In the genomic region with DNA sequence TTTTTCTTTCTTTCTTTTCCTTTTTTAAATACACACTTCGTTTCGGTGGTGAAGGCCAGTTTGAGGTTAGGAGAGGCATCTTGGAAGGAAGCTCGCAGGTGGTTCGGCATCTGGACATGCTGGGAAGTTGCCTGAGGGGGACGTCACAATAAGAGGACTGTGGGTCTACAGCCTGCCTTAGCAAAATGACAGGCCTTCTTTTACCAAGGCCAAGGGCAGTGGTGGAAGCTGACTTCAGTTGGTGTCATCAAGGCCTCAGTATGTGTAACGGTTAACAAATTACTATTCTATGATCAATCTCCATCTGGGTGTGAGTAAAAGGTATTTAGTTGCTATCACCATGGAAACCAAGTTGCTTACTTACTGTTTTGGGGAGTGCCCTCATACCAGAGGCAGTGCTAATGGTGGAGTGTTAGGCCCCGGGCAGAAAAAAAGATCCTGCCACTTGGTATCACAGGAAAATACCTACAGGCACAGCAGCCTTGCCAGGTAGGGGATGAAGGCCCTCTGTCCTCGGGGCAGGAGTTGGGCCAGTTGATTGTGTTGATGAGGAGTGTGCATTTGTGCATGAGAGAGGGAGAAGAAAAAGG, we compare ENCODE assay signal across 8 cellular contexts. TPM values are rescaled to one million over a fixed set of nuclear protein-coding genes. Genes with fewer than 3 reads are reported as not detected.
DNase-seq lines count a peak whose midpoint lies in the region; ATAC-seq and TF ChIP-seq lines count a peak whose summit lies in the region.

No MANE protein-coding gene starts in this region.

- H3K4me3 ChIP-seq in AG10803 (ENCODE audit: low read length), result peak overlapping the region; percentile 20
- no peak overlapping the region for H3K4me3 ChIP-seq in cardiac fibroblast (replicated peaks in 1 of 2; ENCODE audit: low read depth in 2 of 2, low read length in 2 of 2)

- H3K4me3 Mint-ChIP-seq in mesothelial cell of epicardium, result peak overlapping the region; percentile 41

- H3K9me3 Mint-ChIP-seq in mesothelial cell of epicardium, result no peaks in the 10 kb centered on the region

- TF ChIP-seq CTCF in AG10803 (conservative IDR thresholded peaks at IDR 0.05; ENCODE audit: low read length) (no peak), cardiac fibroblast (IDR thresholded peaks at IDR 0.05; ENCODE audit: low read depth, low read length) (no peak), mesothelial cell of epicardium (IDR thresholded peaks at IDR 0.05; ENCODE audit: unreplicated experiment) (no peak)

- peaks cover 10% of the 10 kb centered on the region for H3K36me3 Mint-ChIP-seq in mesothelial cell of epicardium

- peaks cover 92% of the 10 kb centered on the region for H3K4me1 Mint-ChIP-seq in mesothelial cell of epicardium

- DNase-seq in AG10803 (ENCODE audit: low read depth), result peak; percentile 94
- DNase-seq in LoVo (ENCODE audit: low spot score), result peak; percentile 73
- DNase-seq in cardiac fibroblast (ENCODE audit: low read depth in 2 of 2), result peak; percentile 68 to 91
- DNase-seq in mesothelial cell of epicardium (ENCODE audit: low spot score in 2 of 2, unreplicated experiment in 2 of 2), result no peak
- DNase-seq in C1 segment of cervical spinal cord (lab: John Stamatoyannopoulos, UW), result no peak
- DNase-seq in NCI-H1436 (lab: John Stamatoyannopoulos, UW), result no peak

- ATAC-seq in HG03280 (IDR thresholded peaks at IDR 0.05; ENCODE audit: unreplicated experiment), result no peak
- ATAC-seq in GM21390 (IDR thresholded peaks at IDR 0.05; ENCODE audit: unreplicated experiment), result no peak

- no peaks in the 10 kb centered on the region for H3K27me3 Mint-ChIP-seq in mesothelial cell of epicardium (ENCODE audit: low read depth)

- peak overlapping the region; percentile 100 for H3K27ac Mint-ChIP-seq in mesothelial cell of epicardium

RNA-seq across cellular contexts. Expression of gene ACTN4, which starts 10.3 kb away (rescaled TPM):
- 452 to 469 TPM (median 460 TPM) in 3 replicates for total RNA-seq in mesothelial cell of epicardium

RNA-seq across cellular contexts. Expression of gene EIF3K, which starts 38.7 kb away (rescaled TPM):
- 198 to 213 TPM (median 201 TPM) in 3 replicates for total RNA-seq in mesothelial cell of epicardium

RNA-seq across cellular contexts. Expression of gene MAP4K1, which starts 40.0 kb away (rescaled TPM):
- 3.9 to 5.6 TPM (median 4.9 TPM) in 3 replicates for total RNA-seq in mesothelial cell of epicardium

Comparison
In these comparisons a context has a peak if more than half of its experiments do, and no peak if none do; other contexts are left out.
1. DNase-seq: peak in AG10803 (single experiment), LoVo (single experiment) and cardiac fibroblast (2 of 2); none in mesothelial cell of epicardium (0 of 2), C1 segment of cervical spinal cord (0 of 14) and NCI-H1436 (single experiment).